In the genomic region with DNA sequence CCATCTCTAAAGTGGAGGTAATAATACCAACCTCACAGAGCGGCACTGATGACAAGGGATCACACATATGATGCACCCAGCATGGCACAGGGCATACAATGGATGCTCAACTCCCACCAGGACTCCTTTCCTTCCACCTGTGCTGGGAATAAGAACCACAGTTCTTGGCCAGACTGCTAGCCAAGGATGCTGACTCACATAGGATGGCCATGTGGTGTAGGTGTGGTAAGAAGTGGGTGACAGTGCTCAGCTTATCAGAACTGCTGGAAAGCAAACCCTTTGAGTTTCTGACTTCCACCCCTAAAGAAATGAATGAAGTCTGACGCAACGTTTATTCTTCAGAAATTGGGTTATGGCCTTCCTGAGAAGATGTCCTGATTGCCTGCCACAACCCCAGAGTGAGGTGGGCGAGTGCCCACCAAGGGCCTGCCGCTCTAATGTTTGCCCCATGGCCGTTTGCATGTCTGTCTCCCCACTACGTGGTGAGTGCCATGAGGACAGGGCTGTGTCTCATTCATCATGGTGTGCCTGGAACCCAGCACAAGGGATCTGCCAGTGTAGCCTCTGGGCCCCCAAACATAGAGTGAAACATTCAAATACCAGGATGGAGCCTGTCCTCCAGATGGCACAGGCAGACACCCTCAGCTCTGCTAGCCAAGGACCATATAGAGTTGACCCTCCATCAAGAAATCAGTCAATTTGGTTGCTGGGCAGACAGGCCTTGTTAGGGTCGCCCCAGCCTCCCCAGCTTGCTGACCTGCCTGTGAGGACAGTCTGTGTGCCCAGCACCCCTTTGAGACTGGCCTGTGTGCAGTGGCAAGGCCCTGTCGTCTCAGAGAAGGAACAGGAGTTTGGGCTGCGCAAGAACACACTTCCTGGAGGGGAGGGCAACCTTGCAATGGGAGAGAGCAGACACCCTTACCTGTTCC, we compare ENCODE assay signal across 17 cellular contexts. TPM values are rescaled to one million over a fixed set of nuclear protein-coding genes. Genes with fewer than 3 reads are reported as not detected.
DNase-seq lines count a peak whose midpoint lies in the region; ATAC-seq lines count a peak whose summit lies in the region.
"Had no signal": no experiment of that assay in that cellular context is flagged by ENCODE, and none has a peak within 500 bp of the region (broad histone marks: within the 10 kb centered on the region; RNA-seq: fewer than 3 reads in every experiment).

No MANE protein-coding gene starts in this region.

- H3K4me3 Mint-ChIP-seq in stimulated activated naive CD8-positive, alpha-beta T cell treated with anti-CD3 and anti-CD28 coated beads, Interleukin-15, amount 100 ng/mL, for 72 hours: no peak overlapping the region
- no peak overlapping the region for H3K4me3 Mint-ChIP-seq in naive thymus-derived CD8-positive, alpha-beta T cell

- no peak for DNase-seq in stimulated activated naive CD8-positive, alpha-beta T cell treated with anti-CD3 and anti-CD28 coated beads, Interleukin-15, Interleukin-2, amounts not matched to agents 100 U/mL and 50 U/mL, for 24 hours
- no peak for DNase-seq in stimulated activated naive CD8-positive, alpha-beta T cell treated with anti-CD3 and anti-CD28 coated beads, Interleukin-15, amount 100 ng/mL, for 72 hours
- DNase-seq in ecto neural progenitor cell (ENCODE audit: low spot score) (peak; percentile 22), kidney tubule cell (ENCODE audit: low spot score) (peak; percentile 46), NCI-H1694 (lab: John Stamatoyannopoulos, UW) (no peak), NCI-H526 treated with DMSO at 0.1 percent for 48 hours (lab: John Stamatoyannopoulos, UW) (no peak)
- DNase-seq in naive thymus-derived CD8-positive, alpha-beta T cell: no peak
- DNase-seq: 8988T, C1 segment of cervical spinal cord, DMS 273 treated with DMSO at 0.1 percent for 48 hours, GOT3, MG63, NCI-H1092 treated with DMSO at 0.1 percent for 48 hours, NCI-H187 had no signal

- H3K36me3 Mint-ChIP-seq in naive thymus-derived CD8-positive, alpha-beta T cell: peaks cover 0 to 7% (median 0%) of the 10 kb centered on the region in 3 donors

- no peaks in the 10 kb centered on the region for H3K4me1 Mint-ChIP-seq in stimulated activated naive CD8-positive, alpha-beta T cell treated with anti-CD3 and anti-CD28 coated beads, Interleukin-15, amount 100 ng/mL, for 72 hours
- H3K4me1 Mint-ChIP-seq in naive thymus-derived CD8-positive, alpha-beta T cell: no peaks in the 10 kb centered on the region

- POLR2A ChIA-PET in naive thymus-derived CD8-positive, alpha-beta T cell (lab: Charles Lee): no interaction called here

- H3K27me3 Mint-ChIP-seq in stimulated activated naive CD8-positive, alpha-beta T cell treated with anti-CD3 and anti-CD28 coated beads, Interleukin-15, amount 100 ng/mL, for 72 hours: no peaks in the 10 kb centered on the region
- peaks cover 0 to 11% (median 0%) of the 10 kb centered on the region in 5 donors for H3K27me3 Mint-ChIP-seq in naive thymus-derived CD8-positive, alpha-beta T cell

- peak; percentile 19 for ATAC-seq in stimulated activated naive CD8-positive, alpha-beta T cell treated with anti-CD3 and anti-CD28 coated beads, Interleukin-15, Interleukin-2, amounts not matched to agents 100 U/mL and 50 U/mL, for 24 hours
- no peak for ATAC-seq in stimulated activated naive CD8-positive, alpha-beta T cell treated with anti-CD3 and anti-CD28 coated beads, Interleukin-15, amount 100 ng/mL, for 72 hours
- no peak for ATAC-seq in GM19035 (IDR thresholded peaks at IDR 0.05; ENCODE audit: unreplicated experiment)
- ATAC-seq in naive thymus-derived CD8-positive, alpha-beta T cell: no peak
- ATAC-seq: K562 had no signal

- H3K27ac Mint-ChIP-seq in stimulated activated naive CD8-positive, alpha-beta T cell treated with anti-CD3 and anti-CD28 coated beads, Interleukin-15, amount 100 ng/mL, for 72 hours: no peak overlapping the region
- H3K27ac Mint-ChIP-seq in naive thymus-derived CD8-positive, alpha-beta T cell: no peak overlapping the region

- H3K9me3 Mint-ChIP-seq in stimulated activated naive CD8-positive, alpha-beta T cell treated with anti-CD3 and anti-CD28 coated beads, Interleukin-15, amount 100 ng/mL, for 72 hours: peaks cover 9 to 15% of the 10 kb centered on the region in 2 donors
- H3K9me3 Mint-ChIP-seq in naive thymus-derived CD8-positive, alpha-beta T cell: peaks cover 0 to 13% (median 3%) of the 10 kb centered on the region in 9 donors

RNA-seq across cellular contexts. Expression of a gene that starts 57.6 kb away (rescaled TPM):
- total RNA-seq in naive thymus-derived CD8-positive, alpha-beta T cell: not detected
- not detected for polyA plus RNA-seq in naive thymus-derived CD8-positive, alpha-beta T cell
- total RNA-seq: NCI-H460 had no signal

Comparison
In these comparisons a context has a peak if more than half of its experiments do, and no peak if none do; other contexts are left out.
1. DNase-seq: peak in ecto neural progenitor cell (single experiment) and kidney tubule cell (single experiment); none in stimulated activated naive CD8-positive, alpha-beta T cell treated with anti-CD3 and anti-CD28 coated beads, Interleukin-15, Interleukin-2, amounts not matched to agents 100 U/mL and 50 U/mL, for 24 hours (single experiment), stimulated activated naive CD8-positive, alpha-beta T cell treated with anti-CD3 and anti-CD28 coated beads, Interleukin-15, amount 100 ng/mL, for 72 hours (0 of 2), naive thymus-derived CD8-positive, alpha-beta T cell (0 of 10), NCI-H1694 (single experiment) and NCI-H526 treated with DMSO at 0.1 percent for 48 hours (single experiment).